ENCODE assay signal across 9 cellular contexts in the genomic region with DNA sequence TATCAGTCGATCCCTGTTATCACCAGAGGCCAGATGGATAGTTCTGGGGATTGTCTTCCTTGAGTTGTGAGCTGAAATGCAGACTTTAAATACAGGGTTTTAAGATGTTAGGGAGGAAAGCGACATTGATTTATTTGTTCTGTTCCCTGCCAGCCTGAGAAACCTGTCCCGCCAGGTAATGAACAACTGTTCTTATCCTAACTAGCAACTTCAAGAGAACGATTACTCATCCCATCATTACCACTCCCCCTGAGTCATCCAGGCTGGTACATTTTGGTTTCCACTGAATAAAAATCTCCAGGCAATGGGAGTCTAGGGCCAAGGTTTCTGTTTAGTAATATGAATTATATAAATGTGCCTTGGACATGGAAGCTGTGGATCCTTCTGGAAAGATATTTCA.
DNase-seq lines count a peak whose midpoint lies in the region; ATAC-seq and TF ChIP-seq lines count a peak whose summit lies in the region.
"Had no signal": no experiment of that assay in that cellular context is flagged by ENCODE, and none has a peak within 500 bp of the region (broad histone marks: within the 10 kb centered on the region; RNA-seq: fewer than 3 reads in every experiment).

No MANE protein-coding gene starts in this region.

- TF ChIP-seq EP300 in Ishikawa (IDR thresholded peaks at IDR 0.05; ENCODE audit: borderline replicate concordance) = peak; percentile 50; the same call in 1 of the 2 replicates

- peak; percentile 69 for DNase-seq in DMS153 (lab: John Stamatoyannopoulos, UW)
- DNase-seq in body of pancreas = peak; percentile 31 to 67 (median 59)
- DNase-seq in superior temporal gyrus (ENCODE audit: extremely low spot score) = no peak
- no peak for DNase-seq in T1000 (lab: John Stamatoyannopoulos, UW)
- no peak for DNase-seq in left lobe of liver (ENCODE audit: low spot score)

- TF ChIP-seq POLR2A in body of pancreas (IDR thresholded peaks at IDR 0.05) = no peak

- intact Hi-C loops in body of pancreas (cut with DNase I) = no loop called here

- no peaks in the 10 kb centered on the region for H3K27me3 ChIP-seq in body of pancreas

- 18 to 22% methylated on average over 4 of the region's 4 CpGs for WGBS in body of pancreas, 2 donors
- 83 to 92% methylated on average over 1 to 2 of the region's 4 CpGs for WGBS in mesodermal cell (ENCODE audit: insufficient coverage in 2 of 2), 2 experiments

- H3K36me3 ChIP-seq in body of pancreas (replicated peaks in 1 of 2; ENCODE audit: insufficient read depth in 1 of 2, low read depth in 2 of 2) = no peaks in the 10 kb centered on the region
- no peaks in the 10 kb centered on the region for H3K36me3 ChIP-seq in mesodermal cell (ENCODE audit: control insufficient read depth, insufficient read depth, low read length)
- H3K36me3 ChIP-seq: HAP-1 had no signal

- no peak for TF ChIP-seq RAD21 in Ishikawa (IDR thresholded peaks at IDR 0.05; ENCODE audit: low read depth)

- H3K27ac ChIP-seq in body of pancreas (peak overlapping the region in 3 of 4 donors; percentile 42 to 73 (median 69)), mesodermal cell (ENCODE audit: low read depth, low read length, severe bottlenecking) (peak overlapping the region; percentile 64)

- ATAC-seq in body of pancreas (peak; percentile 92), GM19397 (IDR thresholded peaks at IDR 0.05; ENCODE audit: unreplicated experiment) (no peak), left lobe of liver (no peak)

- H3K4me3 ChIP-seq in body of pancreas (no peak overlapping the region), mesodermal cell (ENCODE audit: extremely low read depth, insufficient read depth, low read length, poor library complexity, severe bottlenecking) (no peak overlapping the region)
- H3K4me3 ChIP-seq: HAP-1 had no signal

- no peaks in the 10 kb centered on the region for H3K9me3 ChIP-seq in body of pancreas
- peaks cover 10% of the 10 kb centered on the region for H3K9me3 ChIP-seq in mesodermal cell (ENCODE audit: control insufficient read depth, low read length)
- H3K9me3 ChIP-seq: HAP-1 had no signal

- H3K4me1 ChIP-seq in body of pancreas (peaks cover 33% of the 10 kb centered on the region), mesodermal cell (ENCODE audit: control insufficient read depth, insufficient read depth, low read length, poor library complexity, severe bottlenecking) (peaks cover 4% of the 10 kb centered on the region)
- H3K4me1 ChIP-seq: HAP-1 had no signal

- TF ChIP-seq CTCF in body of pancreas (IDR thresholded peaks at IDR 0.05) = no peak

TF ChIP-seq in Ishikawa, 13 proteins besides CTCF, POLR2A, EP300 and RAD21:
- TF ChIP-seq, protein P1, sequence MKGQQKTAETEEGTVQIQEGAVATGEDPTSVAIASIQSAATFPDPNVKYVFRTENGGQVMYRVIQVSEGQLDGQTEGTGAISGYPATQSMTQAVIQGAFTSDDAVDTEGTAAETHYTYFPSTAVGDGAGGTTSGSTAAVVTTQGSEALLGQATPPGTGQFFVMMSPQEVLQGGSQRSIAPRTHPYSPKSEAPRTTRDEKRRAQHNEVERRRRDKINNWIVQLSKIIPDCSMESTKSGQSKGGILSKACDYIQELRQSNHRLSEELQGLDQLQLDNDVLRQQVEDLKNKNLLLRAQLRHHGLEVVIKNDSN (IDR thresholded peaks at IDR 0.05) = no peak
- TF ChIP-seq NFIC (IDR thresholded peaks at IDR 0.05) (peak; percentile 50; the same call in 1 of the 2 replicates), TEAD4 (IDR thresholded peaks at IDR 0.05) (no peak), CEBPB (IDR thresholded peaks at IDR 0.05) (no peak), CREB1 (IDR thresholded peaks at IDR 0.05; ENCODE audit: low read depth) (no peak), REST (IDR thresholded peaks at IDR 0.05; ENCODE audit: low read depth) (no peak), YY1 (IDR thresholded peaks at IDR 0.05; ENCODE audit: low read depth) (peak; percentile 42; the same call in 1 of the 2 replicates), TCF12 (IDR thresholded peaks at IDR 0.05; ENCODE audit: low read depth) (peak; percentile 57; the same call in 1 of the 2 replicates), EGR1 (IDR thresholded peaks at IDR 0.05) (no peak), FOXM1 (IDR thresholded peaks at IDR 0.05; ENCODE audit: borderline replicate concordance, low read depth) (no peak), ZBTB7A (IDR thresholded peaks at IDR 0.05; ENCODE audit: low read depth) (no peak), TAF1 (IDR thresholded peaks at IDR 0.05; ENCODE audit: low read depth) (no peak)
- TF ChIP-seq, protein P2, sequence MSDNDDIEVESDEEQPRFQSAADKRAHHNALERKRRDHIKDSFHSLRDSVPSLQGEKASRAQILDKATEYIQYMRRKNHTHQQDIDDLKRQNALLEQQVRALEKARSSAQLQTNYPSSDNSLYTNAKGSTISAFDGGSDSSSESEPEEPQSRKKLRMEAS (IDR thresholded peaks at IDR 0.05) = no peak

Comparison
In these comparisons a context has a peak if more than half of its experiments do, and no peak if none do; other contexts are left out.
1. DNase-seq: peak in DMS153 (single experiment) and body of pancreas (4 of 4); none in superior temporal gyrus (single experiment), T1000 (single experiment) and left lobe of liver (single experiment).